In the genomic region with DNA sequence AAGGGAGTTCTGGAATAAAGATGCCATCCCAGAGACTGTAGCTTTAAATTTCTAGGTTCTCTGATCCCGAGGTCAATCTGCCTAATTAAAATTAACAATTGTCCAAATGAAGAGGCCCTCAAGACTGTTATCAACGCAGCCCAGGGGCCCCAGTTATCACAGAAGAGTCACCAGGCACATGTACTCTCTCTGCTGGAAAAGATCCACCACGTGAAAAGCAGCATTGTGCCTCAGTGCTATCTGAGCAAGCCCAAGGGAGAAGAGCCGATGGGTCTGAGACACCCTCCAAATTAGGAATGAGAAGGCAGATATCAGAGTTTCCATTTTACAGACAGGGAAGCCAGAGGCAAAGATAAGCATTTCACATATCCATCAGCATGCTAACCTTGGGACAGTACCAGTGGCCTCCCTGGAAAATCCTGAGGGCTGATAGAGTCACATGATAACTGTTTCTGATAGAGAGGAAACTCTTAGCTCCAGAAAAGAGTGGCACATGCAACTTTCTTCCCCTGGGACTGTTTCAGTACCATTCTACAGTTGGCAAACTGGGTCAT, we compare ENCODE assay signal across 20 cellular contexts. TPM values are rescaled to one million over a fixed set of nuclear protein-coding genes. Genes with fewer than 3 reads are reported as not detected.
A peak's percentile ranks its signal among the peaks of the same experiment; 100 is the strongest.
DNase-seq lines count a peak whose midpoint lies in the region; ATAC-seq, FAIRE-seq and TF ChIP-seq lines count a peak whose summit lies in the region.
"Had no signal": no experiment of that assay in that cellular context is flagged by ENCODE, and none has a peak within 500 bp of the region (broad histone marks: within the 10 kb centered on the region; RNA-seq: fewer than 3 reads in every experiment).

No MANE protein-coding gene starts in this region.

- H4K91ac ChIP-seq in mesenchymal stem cell (ENCODE audit: low read length) = no peak overlapping the region

- no peak for TF ChIP-seq CTCF in SK-N-SH (IDR thresholded peaks at IDR 0.05)
- TF ChIP-seq CTCF in astrocyte (IDR thresholded peaks at IDR 0.05; ENCODE audit: insufficient read depth, low read depth, low read length) = no peak
- no peak for TF ChIP-seq CTCF in thyroid gland (IDR thresholded peaks at IDR 0.05)

- no peak overlapping the region for H3K23ac ChIP-seq in mesenchymal stem cell (ENCODE audit: low read length in 2 of 2)

- H3K9me2 ChIP-seq in SK-N-SH = no peaks in the 10 kb centered on the region

- H4K8ac ChIP-seq in mesenchymal stem cell (ENCODE audit: low read length) = peak overlapping the region; percentile 39

- TF ChIP-seq EP300 in SK-N-SH (IDR thresholded peaks at IDR 0.05; ENCODE audit: borderline replicate concordance in 1 of 2, low read depth in 1 of 2, low read length in 1 of 2) = no peak

- no peak overlapping the region for H3K14ac ChIP-seq in mesenchymal stem cell (ENCODE audit: low read length in 2 of 2)

- peaks cover 50 to 59% of the 10 kb centered on the region in 2 experiments for H3K4me1 ChIP-seq in SK-N-SH (ENCODE audit: control insufficient read depth in 1 of 2, insufficient read depth in 2 of 2, low read depth in 1 of 2, low read length in 1 of 2)
- peaks cover 51% of the 10 kb centered on the region for H3K4me1 ChIP-seq in astrocyte (ENCODE audit: insufficient read depth, low read length)
- peaks cover 33% of the 10 kb centered on the region for H3K4me1 ChIP-seq in mesenchymal stem cell (ENCODE audit: control insufficient read depth, insufficient read depth, low read depth, low read length)
- H3K4me1 ChIP-seq in thyroid gland = peaks cover 0 to 45% of the 10 kb centered on the region in 2 donors

- TF ChIP-seq POLR2A in thyroid gland (IDR thresholded peaks at IDR 0.05) = no peak

- H3K4me3 Mint-ChIP-seq in astrocyte (ENCODE audit: unreplicated experiment) = no peak overlapping the region
- H3K4me3 Mint-ChIP-seq: activated T-helper 1 cell treated with anti-CD3 and anti-CD28 coated beads, Interleukin-12 subunit alpha, Interleukin-12 subunit beta, Interleukin-2, Interleukin-4 antibody, amounts not matched to agents 30 ng/mL and 10 ng/mL and 1 ng/mL, durations not matched to agents 14 hours and 24 hours and 36 hours; stimulated activated naive CD8-positive, alpha-beta T cell treated with anti-CD3 and anti-CD28 coated beads, Interleukin-15, Interleukin-2, amounts not matched to agents 100 ng/mL and 50 ng/mL, for 24 hours had no signal

- no peak overlapping the region for H3K18ac ChIP-seq in mesenchymal stem cell (ENCODE audit: low read depth in 1 of 2, low read length in 2 of 2)

- peak overlapping the region; percentile 83 to 94; a peak in 3 of 4 replicates for H3K27ac ChIP-seq in SK-N-SH (ENCODE audit: low read depth in 2 of 2, low read length in 1 of 2)
- H3K27ac ChIP-seq in astrocyte (ENCODE audit: low read depth, low read length) = peak overlapping the region; percentile 91
- H3K27ac ChIP-seq in mesenchymal stem cell (ENCODE audit: low read length, poor library complexity, severe bottlenecking) = no peak overlapping the region
- peak overlapping the region in 2 of 3 donors; percentile 32 to 63 for H3K27ac ChIP-seq in thyroid gland
- H3K27ac ChIP-seq: 22Rv1 had no signal

- DNase-seq in SK-N-SH (no peak), astrocyte (ENCODE audit: low read depth) (no peak), mesenchymal stem cell (no peak), thyroid gland (no peak), NCI-H1092 (lab: John Stamatoyannopoulos, UW) (no peak), C1 segment of cervical spinal cord (lab: John Stamatoyannopoulos, UW) (no peak), activated T-cell treated with anti-CD3 and anti-CD28 coated beads for 4 hours (no peak)
- DNase-seq: activated CD4-positive, CD25-positive, alpha-beta regulatory T cell; effector CD4-positive, alpha-beta T cell; hypothalamus; KBM-7; kidney; midbrain; NCI-H2029 treated with DMSO at 0.1 percent for 48 hours; NCI-H446 had no signal

- TF ChIP-seq RAD21 in SK-N-SH (IDR thresholded peaks at IDR 0.05; ENCODE audit: low read length) = no peak

- H2BK15ac ChIP-seq in mesenchymal stem cell (ENCODE audit: low read depth, poor library complexity, severe bottlenecking) = no peak overlapping the region

- peaks cover 73% of the 10 kb centered on the region for H3K79me2 ChIP-seq in SK-N-SH (ENCODE audit: insufficient read depth)
- H3K79me2 ChIP-seq in astrocyte (ENCODE audit: insufficient read depth, low read length) = peaks cover 31% of the 10 kb centered on the region

- peak overlapping the region in 1 of 2 experiments; percentile 67 for H2BK12ac ChIP-seq in mesenchymal stem cell (ENCODE audit: low read length in 2 of 2)

- H3K9ac ChIP-seq in SK-N-SH (no peak overlapping the region), astrocyte (ENCODE audit: low read length) (no peak overlapping the region), mesenchymal stem cell (ENCODE audit: low read length) (no peak overlapping the region)

- H3K4me3 ChIP-seq in SK-N-SH (ENCODE audit: low read depth in 2 of 2, low read length in 1 of 2) = no peak overlapping the region
- H3K4me3 ChIP-seq in astrocyte (ENCODE audit: insufficient read depth, low read depth, low read length) = no peak overlapping the region
- H3K4me3 ChIP-seq in mesenchymal stem cell (ENCODE audit: insufficient read depth in 1 of 2, low read depth in 1 of 2, low read length in 2 of 2) = no peak overlapping the region
- no peak overlapping the region for H3K4me3 ChIP-seq in thyroid gland (replicated peaks in 1 of 3)
- H3K4me3 ChIP-seq: HAP-1 had no signal

- no peak for FAIRE-seq in astrocyte (lab: Jason Lieb, UNC)
- FAIRE-seq: kidney had no signal

- no peaks in the 10 kb centered on the region for H3K9me3 ChIP-seq in SK-N-SH
- no peaks in the 10 kb centered on the region for H3K9me3 ChIP-seq in astrocyte (ENCODE audit: insufficient read depth, low read depth, low read length)
- H3K9me3 ChIP-seq in mesenchymal stem cell (ENCODE audit: control insufficient read depth, low read length) = no peaks in the 10 kb centered on the region
- H3K9me3 ChIP-seq in thyroid gland = no peaks in the 10 kb centered on the region
- H3K9me3 ChIP-seq: HAP-1 had no signal

- H3K4me1 Mint-ChIP-seq in astrocyte (ENCODE audit: low read depth, unreplicated experiment) = peaks cover 60% of the 10 kb centered on the region

- peak overlapping the region in 1 of 2 experiments; percentile 73 for H3K4ac ChIP-seq in mesenchymal stem cell (ENCODE audit: low read depth in 1 of 2, low read length in 2 of 2)

- CTCF ChIA-PET in SK-N-SH (lab: Yijun Ruan, JAX) = interaction anchor here (0.6 to 1.3 kb wide), 3 partner anchors 9 to 44 kb away, joined by 3 read pairs; no protein-coding TSS in a partner anchor

- H3K27me3 Mint-ChIP-seq in astrocyte (ENCODE audit: low read depth, unreplicated experiment) = no peaks in the 10 kb centered on the region

- H3K27me3 ChIP-seq in SK-N-SH (ENCODE audit: insufficient read depth) (no peaks in the 10 kb centered on the region), astrocyte (ENCODE audit: insufficient read depth, low read length) (no peaks in the 10 kb centered on the region), mesenchymal stem cell (ENCODE audit: control insufficient read depth in 1 of 2, insufficient read depth in 1 of 2, low read length in 2 of 2) (no peaks in the 10 kb centered on the region), thyroid gland (no peaks in the 10 kb centered on the region)

- peaks cover 23% of the 10 kb centered on the region for H3K79me1 ChIP-seq in mesenchymal stem cell (replicated peaks; ENCODE audit: low read length, poor library complexity, severe bottlenecking)

- POLR2A ChIA-PET in SK-N-SH (lab: Yijun Ruan, JAX) = no interaction called here

- H3K36me3 Mint-ChIP-seq in astrocyte (ENCODE audit: low read depth, unreplicated experiment) = peaks cover 22% of the 10 kb centered on the region

- WGBS in SK-N-SH (ENCODE audit: low lambda C conversion rate) = 94% methylated on average over 4 of the region's 4 CpGs
- 93% methylated on average over 3 of the region's 4 CpGs for WGBS in mesenchymal stem cell
- 71 to 79% methylated on average over 4 of the region's 4 CpGs for WGBS in thyroid gland, 2 donors

- peaks cover 32 to 66% of the 10 kb centered on the region in 2 experiments for H3K36me3 ChIP-seq in SK-N-SH (replicated peaks in 1 of 2; ENCODE audit: control insufficient read depth in 1 of 2, insufficient read depth in 2 of 2, low read length in 1 of 2)
- peaks cover 11% of the 10 kb centered on the region for H3K36me3 ChIP-seq in astrocyte (ENCODE audit: insufficient read depth, low read length)
- H3K36me3 ChIP-seq in mesenchymal stem cell (ENCODE audit: control insufficient read depth in 1 of 2, insufficient read depth in 2 of 2, low read depth in 1 of 2, low read length in 2 of 2) = peaks cover 20 to 49% of the 10 kb centered on the region in 2 experiments
- H3K36me3 ChIP-seq in thyroid gland = no peaks in the 10 kb centered on the region
- H3K36me3 ChIP-seq: HAP-1 had no signal

- H2AFZ ChIP-seq in SK-N-SH (ENCODE audit: low read depth) = no peak overlapping the region
- H2AFZ ChIP-seq in astrocyte (ENCODE audit: low read depth, low read length) = no peak overlapping the region
- H2AFZ ChIP-seq in mesenchymal stem cell (ENCODE audit: low read depth, low read length) = no peak overlapping the region

- no peak overlapping the region for H2BK120ac ChIP-seq in mesenchymal stem cell (ENCODE audit: low read depth, low read length)

- H3K9me3 Mint-ChIP-seq in astrocyte (ENCODE audit: unreplicated experiment) = no peaks in the 10 kb centered on the region
- H3K9me3 Mint-ChIP-seq: activated T-helper 1 cell treated with anti-CD3 and anti-CD28 coated beads, Interleukin-12 subunit alpha, Interleukin-12 subunit beta, Interleukin-2, Interleukin-4 antibody, amounts not matched to agents 30 ng/mL and 10 ng/mL and 1 ng/mL, durations not matched to agents 14 hours and 24 hours and 36 hours; stimulated activated naive CD8-positive, alpha-beta T cell treated with anti-CD3 and anti-CD28 coated beads, Interleukin-15, Interleukin-2, amounts not matched to agents 100 ng/mL and 50 ng/mL, for 24 hours had no signal

- intact Hi-C loops in thyroid gland (cut with DNase I) = no loop called here

- H2AK5ac ChIP-seq in mesenchymal stem cell (ENCODE audit: low read length, severe bottlenecking) = peak overlapping the region; percentile 36

- H3F3A ChIP-seq in SK-N-SH (replicated peaks; ENCODE audit: insufficient read depth) = peaks cover 38% of the 10 kb centered on the region

- no peak overlapping the region for H2BK5ac ChIP-seq in mesenchymal stem cell (ENCODE audit: low read depth, low read length, poor library complexity, severe bottlenecking)

- peak overlapping the region; percentile 72 for H3K27ac Mint-ChIP-seq in astrocyte (ENCODE audit: unreplicated experiment)
- H3K27ac Mint-ChIP-seq: activated T-helper 1 cell treated with anti-CD3 and anti-CD28 coated beads, Interleukin-12 subunit alpha, Interleukin-12 subunit beta, Interleukin-2, Interleukin-4 antibody, amounts not matched to agents 30 ng/mL and 10 ng/mL and 1 ng/mL, durations not matched to agents 14 hours and 24 hours and 36 hours; stimulated activated naive CD8-positive, alpha-beta T cell treated with anti-CD3 and anti-CD28 coated beads, Interleukin-15, Interleukin-2, amounts not matched to agents 100 ng/mL and 50 ng/mL, for 24 hours had no signal

- ATAC-seq in SK-N-SH treated with all-trans-retinoic acid at 6 μM for 48 hours = no peak

- H3K4me2 ChIP-seq in SK-N-SH (no peak overlapping the region), astrocyte (ENCODE audit: low read length) (no peak overlapping the region), mesenchymal stem cell (ENCODE audit: low read length, poor library complexity, severe bottlenecking) (no peak overlapping the region)

- H4K20me1 ChIP-seq in SK-N-SH (ENCODE audit: insufficient read depth) (no peaks in the 10 kb centered on the region), astrocyte (ENCODE audit: insufficient read depth, low read length) (peaks cover 8% of the 10 kb centered on the region)

RNA-seq across cellular contexts. Expression of a gene that starts 55.5 kb away (rescaled TPM):
- polyA plus RNA-seq in SK-N-SH (2012; rRNA removed) = 328 and 481 TPM in 2 replicates
- polyA plus RNA-seq in SK-N-SH (2012; cell fraction: cytosol; rRNA removed) = 217 and 321 TPM in 2 replicates
- 338 and 344 TPM in 2 replicates for polyA plus RNA-seq in SK-N-SH (2012; cell fraction: nucleus; rRNA removed)
- total RNA-seq in astrocyte (139 and 201 TPM in 2 replicates), thyroid gland (100 to 1,000 TPM in 3 of 4 donors, 10 to 100 TPM in 1; 79.2 to 122 (median 110) TPM)
- 478 TPM for polyA plus RNA-seq in mesenchymal stem cell (2013, experiment 1 of 2)
- polyA plus RNA-seq in mesenchymal stem cell (2013, experiment 2 of 2) = 472 TPM
